In genomic region chr12:53005986-53006809, GRCh38 we compare ENCODE assay signal across 8 cellular contexts. TPM values are rescaled to one million over a fixed set of nuclear protein-coding genes. Genes with fewer than 3 reads are reported as not detected.
DNase-seq lines count a peak whose midpoint lies in the region; ATAC-seq and TF ChIP-seq lines count a peak whose summit lies in the region.

Gene EIF4B (plus strand): TSS chr12:53006456. CDS start chr12:53006484, 28 bp downstream.

- H3K4me3 Mint-ChIP-seq in T-helper 2 cell treated with Interferon-gamma antibody and Interleukin-4, amounts not matched to agents 5 μg/mL and 100 μg/mL, for 36 hours, result peak within 1 kb of the TSS; percentile 96

- TF ChIP-seq CTCF in ascending aorta (IDR thresholded peaks at IDR 0.05) (no peak), right atrium auricular region (IDR thresholded peaks at IDR 0.05) (peak in 1 of 2 donors; percentile 14), uterus (IDR thresholded peaks at IDR 0.05) (no peak)

- peaks cover 29% of the 10 kb centered on the region for H3K4me1 Mint-ChIP-seq in T-helper 2 cell treated with Interferon-gamma antibody and Interleukin-4, amounts not matched to agents 5 μg/mL and 100 μg/mL, for 36 hours (ENCODE audit: low read depth)

- H3K36me3 ChIP-seq in ascending aorta (no peaks in the 10 kb centered on the region), right atrium auricular region (peaks cover 6% of the 10 kb centered on the region), uterus (no peaks in the 10 kb centered on the region)

- H3K9me3 ChIP-seq in ascending aorta (no peaks in the 10 kb centered on the region), right atrium auricular region (no peaks in the 10 kb centered on the region), uterus (no peaks in the 10 kb centered on the region)

- H3K27me3 ChIP-seq in ascending aorta (no peaks in the 10 kb centered on the region), right atrium auricular region (no peaks in the 10 kb centered on the region), uterus (no peaks in the 10 kb centered on the region)

- DNase-seq in NCI-H1930 (lab: John Stamatoyannopoulos, UW) (peak; percentile 99), ascending aorta (ENCODE audit: low spot score in 2 of 2) (peak; percentile 98 to 100), right atrium auricular region (ENCODE audit: low spot score) (peak; percentile 100), pulmonary artery endothelial cell (ENCODE audit: low read depth, low spot score) (peak; percentile 99), uterus (peak; percentile 100)
- peak; percentile 100 for DNase-seq in T-helper 2 cell treated with Interferon-gamma antibody and Interleukin-4, amounts not matched to agents 5 μg/mL and 100 μg/mL, for 36 hours (ENCODE audit: low spot score)

- H3K27ac Mint-ChIP-seq in T-helper 2 cell treated with Interferon-gamma antibody and Interleukin-4, amounts not matched to agents 5 μg/mL and 100 μg/mL, for 36 hours, result peak within 1 kb of the TSS; percentile 96

- intact Hi-C loops in ascending aorta (cut with DNase I), result loop anchor here (1.0 to 10.0 kb wide), 3 partner anchors 73 to 981 kb away; partner anchors contain the start of gene SPRYD3
- intact Hi-C loops in uterus (cut with DNase I; ENCODE audit: low total_unique reads), result no loop called here

- H3K27me3 Mint-ChIP-seq in T-helper 2 cell treated with Interferon-gamma antibody and Interleukin-4, amounts not matched to agents 5 μg/mL and 100 μg/mL, for 36 hours (ENCODE audit: low read depth), result peaks cover 1% of the 10 kb centered on the region

- H3K27ac ChIP-seq in ascending aorta, result peak within 1 kb of the TSS; percentile 79 to 87
- peak within 1 kb of the TSS; percentile 91 to 96 for H3K27ac ChIP-seq in right atrium auricular region
- H3K27ac ChIP-seq in uterus, result peak within 1 kb of the TSS; percentile 85 to 95

- no peaks in the 10 kb centered on the region for H3K9me3 Mint-ChIP-seq in T-helper 2 cell treated with Interferon-gamma antibody and Interleukin-4, amounts not matched to agents 5 μg/mL and 100 μg/mL, for 36 hours

- TF ChIP-seq POLR2A in uterus (IDR thresholded peaks at IDR 0.05), result peak in 1 of 2 donors; percentile 65

- peak within 1 kb of the TSS; percentile 84 to 89 for H3K4me3 ChIP-seq in ascending aorta
- peak within 1 kb of the TSS; percentile 79 to 89 for H3K4me3 ChIP-seq in right atrium auricular region
- peak within 1 kb of the TSS; percentile 60 to 97 for H3K4me3 ChIP-seq in uterus

- H3K4me1 ChIP-seq in ascending aorta (peaks cover 14 to 28% of the 10 kb centered on the region in 2 donors), right atrium auricular region (peaks cover 0 to 52% of the 10 kb centered on the region in 2 donors), uterus (peaks cover 9 to 15% of the 10 kb centered on the region in 2 donors)

- ATAC-seq in GM18502 (IDR thresholded peaks at IDR 0.05; ENCODE audit: poor library complexity, unreplicated experiment), result peak; percentile 93
- peak; percentile 98 for ATAC-seq in HG02970 (IDR thresholded peaks at IDR 0.05; ENCODE audit: low FRiP score, unreplicated experiment)

- H3K36me3 Mint-ChIP-seq in T-helper 2 cell treated with Interferon-gamma antibody and Interleukin-4, amounts not matched to agents 5 μg/mL and 100 μg/mL, for 36 hours (ENCODE audit: low read depth), result peaks cover 31% of the 10 kb centered on the region

RNA-seq across cellular contexts. Expression of gene EIF4B, which starts in this region (rescaled TPM):
- total RNA-seq in ascending aorta (181 TPM), right atrium auricular region (100 to 1,000 TPM; 272 to 383 TPM), pulmonary artery endothelial cell (1,078 and 1,340 TPM in 2 replicates), uterus (1,000 to 10,000 TPM in 1 of 4 donors, 100 to 1,000 TPM in 3; 388 to 1,076 (median 585) TPM)

Comparison
In these comparisons a context has a peak if more than half of its experiments do, and no peak if none do; other contexts are left out.
1. Peak in every context shown above with its lines: DNase-seq, ATAC-seq, H3K4me3 ChIP-seq and H3K27ac ChIP-seq.